ENCODE assay signal across 1 cellular context in the genomic region with DNA sequence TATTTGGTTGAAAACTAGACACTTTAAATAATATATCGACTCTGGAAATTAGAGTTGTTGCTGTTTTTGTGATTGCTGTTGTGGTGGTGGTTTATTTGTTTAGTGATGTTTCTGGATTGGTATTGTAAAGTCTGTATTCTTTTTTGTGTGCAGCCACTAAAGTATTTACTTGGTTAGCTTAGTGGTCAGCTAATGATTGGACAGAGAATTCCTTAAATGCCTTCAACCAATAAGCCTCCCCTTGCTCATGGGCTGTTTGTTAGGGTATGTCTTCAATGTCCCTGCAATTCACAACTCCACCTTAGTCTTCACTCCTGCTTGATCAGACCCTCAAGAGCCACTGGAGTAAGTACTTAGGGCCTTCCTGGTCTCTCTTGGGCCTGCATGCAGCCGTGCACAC.
TF ChIP-seq lines count a peak whose summit lies in the region.

No MANE protein-coding gene starts in this region.

TF ChIP-seq in IMR-90, 13 proteins besides CTCF, POLR2A, EP300 and RAD21 (continued from another document):
- no peak for TF ChIP-seq RCOR1 (IDR thresholded peaks at IDR 0.05; ENCODE audit: insufficient replicate concordance, low read length)
- no peak for TF ChIP-seq CHD1 (IDR thresholded peaks at IDR 0.05; ENCODE audit: low read depth, low read length)
- TF ChIP-seq RFX5 (IDR thresholded peaks at IDR 0.05; ENCODE audit: low read depth, low read length) = no peak
- TF ChIP-seq, protein P1, sequence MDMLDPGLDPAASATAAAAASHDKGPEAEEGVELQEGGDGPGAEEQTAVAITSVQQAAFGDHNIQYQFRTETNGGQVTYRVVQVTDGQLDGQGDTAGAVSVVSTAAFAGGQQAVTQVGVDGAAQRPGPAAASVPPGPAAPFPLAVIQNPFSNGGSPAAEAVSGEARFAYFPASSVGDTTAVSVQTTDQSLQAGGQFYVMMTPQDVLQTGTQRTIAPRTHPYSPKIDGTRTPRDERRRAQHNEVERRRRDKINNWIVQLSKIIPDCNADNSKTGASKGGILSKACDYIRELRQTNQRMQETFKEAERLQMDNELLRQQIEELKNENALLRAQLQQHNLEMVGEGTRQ (IDR thresholded peaks at IDR 0.05; ENCODE audit: low read depth, low read length) = no peak
